Comparison of ENCODE assay signal across 25 cellular contexts in genomic region chr6:56109149-56109548, GRCh38.
"Had no signal": no experiment of that assay in that cellular context is flagged by ENCODE, and none has a peak within 500 bp of the region (broad histone marks: within the 10 kb centered on the region; RNA-seq: fewer than 3 reads in every experiment).

No MANE protein-coding gene starts in this region.

- H3K4me3 ChIP-seq: stomach, suprapubic skin, testis, thoracic aorta, thyroid gland, tibial artery, tibial nerve, transverse colon, upper lobe of left lung, upper lobe of right lung, uterus, vagina had no signal

- H3K9me3 ChIP-seq: suprapubic skin, testis, thoracic aorta, thyroid gland, tibial artery, transverse colon, upper lobe of left lung, upper lobe of right lung, uterus, vagina had no signal

- H3K27ac ChIP-seq: stomach, suprapubic skin, testis, thoracic aorta, thyroid gland, tibial artery, tibial nerve, transverse colon, upper lobe of left lung, upper lobe of right lung, uterus, vagina had no signal

- DNase-seq: stimulated activated CD4-positive, alpha-beta T cell treated with anti-CD3 and anti-CD28 coated beads, Interleukin-2, amount 100 ng/mL, for 48 hours; stimulated activated CD4-positive, alpha-beta T cell treated with anti-CD3 and anti-CD28 coated beads, Interleukin-4, amount 100 ng/mL, for 1 hour; stimulated activated CD4-positive, alpha-beta T cell treated with anti-CD3 and anti-CD28 coated beads, Interleukin-4, amount 100 ng/mL, for 24 hours; stimulated activated CD4-positive, alpha-beta T cell treated with anti-CD3 and anti-CD28 coated beads, Interleukin-4, amount 100 ng/mL, for 4 hours; stimulated activated CD8-positive, alpha-beta memory T cell treated with anti-CD3 and anti-CD28 coated beads, Interleukin-4, amount 100 ng/mL, for 48 hours; stimulated activated naive B cell treated with anti-CD40 and anti-IgM and Interleukin-4, amounts not matched to agents 10 μg/mL and 1 μg/mL and 100 μg/mL, for 72 hours; stimulated activated naive CD4-positive, alpha-beta T cell; stimulated activated naive CD4-positive, alpha-beta T cell treated with Interleukin-2 at 50 U/mL for 16 hours; stimulated activated naive CD8-positive, alpha-beta T cell treated with anti-CD3 and anti-CD28 coated beads, Interleukin-15, amount 100 ng/mL, for 72 hours; stimulated activated naive CD8-positive, alpha-beta T cell treated with anti-CD3 and anti-CD28 coated beads, Interleukin-15, Interleukin-2, amounts not matched to agents 100 U/mL and 50 U/mL, for 24 hours; stomach; substantia nigra; testis; thyroid gland; tibial artery; transverse colon; trophoblast cell; upper lobe of left lung; upper lobe of right lung; uterus had no signal

- H3K4me1 ChIP-seq: stomach, suprapubic skin, testis, thyroid gland, tibial artery, transverse colon, upper lobe of left lung, upper lobe of right lung, uterus, vagina had no signal

- FAIRE-seq: urothelium cell line had no signal

- H3K36me3 ChIP-seq: thyroid gland, transverse colon, upper lobe of left lung, upper lobe of right lung, uterus had no signal

- H3K27me3 ChIP-seq: stomach, suprapubic skin, testis, thyroid gland, tibial artery, tibial nerve, transverse colon, upper lobe of left lung, upper lobe of right lung, uterus, vagina had no signal
